Comparison of ENCODE assay signal across 8 cellular contexts in genomic region chr3:129607391-129608068, GRCh38. TPM values are rescaled to one million over a fixed set of nuclear protein-coding genes. Genes with fewer than 3 reads are reported as not detected.
A peak's percentile ranks its signal among the peaks of the same experiment; 100 is the strongest.
DNase-seq lines count a peak whose midpoint lies in the region; ATAC-seq and TF ChIP-seq lines count a peak whose summit lies in the region.

No MANE protein-coding gene starts in this region.

- no peak overlapping the region for H3K27ac ChIP-seq in CD4-positive, CD25-positive, alpha-beta regulatory T cell (ENCODE audit: insufficient read depth, low read length, poor library complexity, severe bottlenecking)
- H3K27ac ChIP-seq in SJCRH30 (peak overlapping the region; percentile 77), esophagus (ENCODE audit: low read depth in 2 of 2, low read length in 1 of 2) (peak overlapping the region; percentile 74 to 75), osteoblast (ENCODE audit: low read depth, low read length) (peak overlapping the region; percentile 47)

- H3K4me3 Mint-ChIP-seq in CD4-positive, CD25-positive, alpha-beta regulatory T cell = peak overlapping the region; percentile 29 to 87 (median 84)

- H3K4me1 Mint-ChIP-seq in CD4-positive, CD25-positive, alpha-beta regulatory T cell = peaks cover 0 to 21% (median 4%) of the 10 kb centered on the region in 4 donors

- no peak for DNase-seq in CD4-positive, CD25-positive, alpha-beta regulatory T cell
- DNase-seq in SJCRH30 = no peak
- DNase-seq in osteoblast (ENCODE audit: insufficient read length, low spot score, missing footprints) = peak; percentile 89
- DNase-seq in NCI-H1930 (lab: John Stamatoyannopoulos, UW) = no peak
- DNase-seq in cerebellar nuclear complex (lab: John Stamatoyannopoulos, UW) = no peak
- no peak for DNase-seq in KG1 (lab: John Stamatoyannopoulos, UW)

- peak overlapping the region; percentile 74 for H3K4me2 ChIP-seq in osteoblast (ENCODE audit: insufficient read depth, low read length)

- no peaks in the 10 kb centered on the region for H3K36me3 ChIP-seq in CD4-positive, CD25-positive, alpha-beta regulatory T cell (ENCODE audit: control insufficient read depth, insufficient read depth, low read length)
- H3K36me3 ChIP-seq in SJCRH30 (no peaks in the 10 kb centered on the region), esophagus (ENCODE audit: control insufficient read depth in 2 of 2, insufficient read depth in 2 of 2, low read length in 1 of 2) (no peaks in the 10 kb centered on the region), osteoblast (ENCODE audit: insufficient read depth, low read length) (no peaks in the 10 kb centered on the region)

- no peak overlapping the region for H3K27ac Mint-ChIP-seq in CD4-positive, CD25-positive, alpha-beta regulatory T cell

- no peak overlapping the region for H3K4me3 ChIP-seq in CD4-positive, CD25-positive, alpha-beta regulatory T cell (ENCODE audit: low read depth, low read length)
- H3K4me3 ChIP-seq in SJCRH30 = peak overlapping the region; percentile 84
- H3K4me3 ChIP-seq in esophagus (ENCODE audit: low read depth in 1 of 2, low read length in 2 of 2) = peak overlapping the region in 1 of 2 donors; percentile 53
- peak overlapping the region; percentile 69 for H3K4me3 ChIP-seq in osteoblast (ENCODE audit: insufficient read depth, low read length)

- peak overlapping the region; percentile 83 for H2AFZ ChIP-seq in osteoblast (ENCODE audit: low read length)

- H3K9me3 ChIP-seq in CD4-positive, CD25-positive, alpha-beta regulatory T cell (ENCODE audit: control insufficient read depth in 2 of 2, low read length in 2 of 2) = no peaks in the 10 kb centered on the region
- H3K9me3 ChIP-seq in SJCRH30 (replicated peaks) = no peaks in the 10 kb centered on the region
- no peaks in the 10 kb centered on the region for H3K9me3 ChIP-seq in esophagus (ENCODE audit: control insufficient read depth in 2 of 2, insufficient read depth in 1 of 2, low read depth in 1 of 2, low read length in 1 of 2)
- H3K9me3 ChIP-seq in osteoblast (ENCODE audit: low read depth, low read length) = no peaks in the 10 kb centered on the region

- no peak for TF ChIP-seq CTCF in osteoblast (IDR thresholded peaks at IDR 0.05; ENCODE audit: extremely low read depth, low read depth, low read length)

- H3K9me3 Mint-ChIP-seq in CD4-positive, CD25-positive, alpha-beta regulatory T cell = peaks cover 0 to 2% (median 0%) of the 10 kb centered on the region in 7 donors

- no peak for ATAC-seq in CD4-positive, CD25-positive, alpha-beta regulatory T cell (ENCODE audit: low read depth in 2 of 2)
- ATAC-seq in GM21447 (IDR thresholded peaks at IDR 0.05; ENCODE audit: unreplicated experiment) = no peak

- H3K27me3 Mint-ChIP-seq in CD4-positive, CD25-positive, alpha-beta regulatory T cell = peaks cover 50% of the 10 kb centered on the region

- peaks cover 16% of the 10 kb centered on the region for H3K4me1 ChIP-seq in CD4-positive, CD25-positive, alpha-beta regulatory T cell (ENCODE audit: control insufficient read depth, insufficient read depth, low read length, poor library complexity, severe bottlenecking)
- H3K4me1 ChIP-seq in SJCRH30 (peaks cover 28% of the 10 kb centered on the region), esophagus (ENCODE audit: control insufficient read depth in 2 of 2, insufficient read depth in 2 of 2, low read length in 1 of 2) (peaks cover 2 to 16% of the 10 kb centered on the region in 2 donors), osteoblast (ENCODE audit: insufficient read depth, low read length) (peaks cover 57% of the 10 kb centered on the region)

- peaks cover 37% of the 10 kb centered on the region for H3K79me2 ChIP-seq in osteoblast (ENCODE audit: insufficient read depth, low read length)

- no peaks in the 10 kb centered on the region for H3K36me3 Mint-ChIP-seq in CD4-positive, CD25-positive, alpha-beta regulatory T cell

- H4K20me1 ChIP-seq in osteoblast (ENCODE audit: insufficient read depth, low read length) = peaks cover 25% of the 10 kb centered on the region

- peaks cover 10% of the 10 kb centered on the region for H3K27me3 ChIP-seq in CD4-positive, CD25-positive, alpha-beta regulatory T cell (ENCODE audit: control insufficient read depth, insufficient read depth, low read length)
- H3K27me3 ChIP-seq in SJCRH30 = no peaks in the 10 kb centered on the region
- peaks cover 0 to 2% of the 10 kb centered on the region in 2 donors for H3K27me3 ChIP-seq in esophagus (ENCODE audit: control insufficient read depth in 1 of 2, insufficient read depth in 2 of 2, low read length in 2 of 2)
- no peaks in the 10 kb centered on the region for H3K27me3 ChIP-seq in osteoblast (ENCODE audit: insufficient read depth, low read length)

- WGBS in esophagus, 2 donors = 50% methylated on average over 18 of the region's 18 CpGs

RNA-seq across cellular contexts. Expression of gene PLXND1, which starts 1.1 kb away (rescaled TPM):
- 11.3 TPM for total RNA-seq in CD4-positive, CD25-positive, alpha-beta regulatory T cell
- under 1 TPM in 3 of 4 donors, not detected in 1; 0.48 to 0.88 (median 0.79) TPM for polyA plus RNA-seq in CD4-positive, CD25-positive, alpha-beta regulatory T cell
- total RNA-seq in SJCRH30 (2014; rRNA removed; shearing (Covaris generic)) = 91.1 and 95.8 TPM in 2 replicates
- 10 to 100 TPM; 15.8 to 18.7 TPM for polyA plus RNA-seq in esophagus
- 126 and 134 TPM in 2 replicates for total RNA-seq in osteoblast
